Comparison of ENCODE assay signal across 11 cellular contexts in the genomic region with DNA sequence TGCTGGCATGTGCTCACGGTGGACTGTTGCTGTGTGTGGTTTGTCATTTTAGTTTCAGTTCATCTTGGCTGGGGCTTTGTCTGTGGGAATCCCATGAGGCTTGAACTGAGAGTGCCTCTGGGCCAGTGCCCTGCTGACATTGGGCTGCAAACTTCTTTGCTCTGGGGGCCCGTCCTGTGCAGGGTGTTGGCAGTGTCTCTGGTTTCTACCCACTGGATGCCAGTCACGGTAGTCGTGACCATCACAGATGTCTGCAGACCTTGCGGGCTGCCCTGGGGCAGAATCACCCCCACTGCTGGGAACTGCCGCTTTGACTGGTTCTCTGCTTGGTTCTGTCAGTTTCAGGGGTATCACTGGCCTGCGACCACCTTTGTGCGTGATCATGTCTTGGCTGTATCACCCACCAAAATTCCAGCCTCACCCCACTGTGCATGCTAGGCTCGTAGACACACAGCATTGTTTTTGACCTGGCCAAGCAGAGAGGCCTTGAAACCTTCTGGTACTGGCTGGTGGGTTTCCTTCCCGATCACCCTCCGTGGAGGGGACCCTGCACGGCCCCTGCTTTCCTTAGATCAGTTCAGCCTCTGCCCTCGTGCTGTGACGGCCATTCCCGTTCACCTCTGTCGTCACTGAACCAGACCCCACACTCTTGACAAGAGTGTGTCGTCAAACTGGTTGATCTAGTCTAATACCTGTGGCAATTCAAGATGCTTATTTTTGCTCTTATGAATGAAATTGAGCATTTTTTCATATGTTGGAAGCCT. TPM values are rescaled to one million over a fixed set of nuclear protein-coding genes. Genes with fewer than 3 reads are reported as not detected.
DNase-seq lines count a peak whose midpoint lies in the region; ATAC-seq, FAIRE-seq and TF ChIP-seq lines count a peak whose summit lies in the region.
"Had no signal": no experiment of that assay in that cellular context is flagged by ENCODE, and none has a peak within 500 bp of the region (broad histone marks: within the 10 kb centered on the region; RNA-seq: fewer than 3 reads in every experiment).

No MANE protein-coding gene starts in this region.

- DNase-seq in DMS79 (lab: John Stamatoyannopoulos, UW) (peak; percentile 50), GM19239 (ENCODE audit: insufficient read length, low spot score) (peak; percentile 85), endothelial cell (ENCODE audit: low spot score) (no peak), HEK293T (ENCODE audit: extremely low spot score) (no peak)
- no peak for DNase-seq in activated naive CD4-positive, alpha-beta T cell (lab: John Stamatoyannopoulos, UW)
- no peak for DNase-seq in activated T-cell treated with anti-CD3 and anti-CD28 coated beads, Interleukin-2, amount 50 U/mL, for 4 hours
- DNase-seq in activated CD4-positive, alpha-beta memory T cell treated with anti-CD3 and anti-CD28 coated beads for 36 hours = no peak
- DNase-seq: activated CD4-positive, alpha-beta T cell treated with anti-CD3 and anti-CD28 coated beads, Interleukin-2, amount 50 U/mL, for 4 hours had no signal

- intact Hi-C loops in activated CD4-positive, alpha-beta memory T cell treated with anti-CD3 and anti-CD28 coated beads for 36 hours (cut with micrococcal nuclease) = no loop called here

- no peak for TF ChIP-seq CTCF in endothelial cell (IDR thresholded peaks at IDR 0.05; ENCODE audit: unreplicated experiment)

- H3K36me3 Mint-ChIP-seq in endothelial cell (ENCODE audit: low read depth, unreplicated experiment) = no peaks in the 10 kb centered on the region
- H3K36me3 Mint-ChIP-seq in activated T-cell treated with anti-CD3 and anti-CD28 coated beads, Interleukin-2, amount 50 U/mL, for 4 hours (ENCODE audit: insufficient read depth) = no peaks in the 10 kb centered on the region
- no peaks in the 10 kb centered on the region for H3K36me3 Mint-ChIP-seq in activated CD4-positive, alpha-beta memory T cell treated with anti-CD3 and anti-CD28 coated beads for 36 hours

- H3K27ac Mint-ChIP-seq in endothelial cell (ENCODE audit: unreplicated experiment) = no peak overlapping the region
- no peak overlapping the region for H3K27ac Mint-ChIP-seq in activated CD4-positive, alpha-beta memory T cell treated with anti-CD3 and anti-CD28 coated beads for 36 hours

- H3K4me3 Mint-ChIP-seq in endothelial cell (ENCODE audit: unreplicated experiment) = peak overlapping the region; percentile 56
- no peak overlapping the region for H3K4me3 Mint-ChIP-seq in activated T-cell treated with anti-CD3 and anti-CD28 coated beads, Interleukin-2, amount 50 U/mL, for 4 hours
- H3K4me3 Mint-ChIP-seq in activated CD4-positive, alpha-beta memory T cell treated with anti-CD3 and anti-CD28 coated beads for 36 hours = no peak overlapping the region

- ATAC-seq in HG03108 (IDR thresholded peaks at IDR 0.05; ENCODE audit: unreplicated experiment) = peak; percentile 67
- ATAC-seq in activated T-cell treated with anti-CD3 and anti-CD28 coated beads, Interleukin-2, amount 50 U/mL, for 4 hours = no peak

- POLR2A ChIA-PET in HEK293T (lab: Yijun Ruan, JAX) = no interaction called here
- POLR2A ChIA-PET in activated CD4-positive, alpha-beta memory T cell treated with anti-CD3 and anti-CD28 coated beads for 36 hours (lab: Charles Lee) = no interaction called here

- FAIRE-seq in GM19239 (lab: Jason Lieb, UNC) = peak; percentile 95
- FAIRE-seq: bronchial epithelial cell had no signal

- CTCF ChIA-PET in HEK293T (lab: Yijun Ruan, JAX) = no interaction called here
- CTCF ChIA-PET in activated CD4-positive, alpha-beta memory T cell treated with anti-CD3 and anti-CD28 coated beads for 36 hours (lab: Charles Lee) = no interaction called here

- H3K9me3 Mint-ChIP-seq in endothelial cell (ENCODE audit: unreplicated experiment) = no peaks in the 10 kb centered on the region
- no peaks in the 10 kb centered on the region for H3K9me3 Mint-ChIP-seq in activated T-cell treated with anti-CD3 and anti-CD28 coated beads, Interleukin-2, amount 50 U/mL, for 4 hours
- H3K9me3 Mint-ChIP-seq in activated CD4-positive, alpha-beta memory T cell treated with anti-CD3 and anti-CD28 coated beads for 36 hours = no peaks in the 10 kb centered on the region

- H3K27me3 Mint-ChIP-seq in endothelial cell (ENCODE audit: unreplicated experiment) = peaks cover 14% of the 10 kb centered on the region
- peaks cover 6% of the 10 kb centered on the region for H3K27me3 Mint-ChIP-seq in activated T-cell treated with anti-CD3 and anti-CD28 coated beads, Interleukin-2, amount 50 U/mL, for 4 hours (ENCODE audit: low read depth)
- H3K27me3 Mint-ChIP-seq in activated CD4-positive, alpha-beta memory T cell treated with anti-CD3 and anti-CD28 coated beads for 36 hours = peaks cover 16% of the 10 kb centered on the region

- H3K4me1 Mint-ChIP-seq in endothelial cell (ENCODE audit: unreplicated experiment) = peaks cover 9% of the 10 kb centered on the region
- H3K4me1 Mint-ChIP-seq in activated T-cell treated with anti-CD3 and anti-CD28 coated beads, Interleukin-2, amount 50 U/mL, for 4 hours (ENCODE audit: low read depth) = peaks cover 5% of the 10 kb centered on the region
- no peaks in the 10 kb centered on the region for H3K4me1 Mint-ChIP-seq in activated CD4-positive, alpha-beta memory T cell treated with anti-CD3 and anti-CD28 coated beads for 36 hours (ENCODE audit: low read depth)

TF ChIP-seq in HEK293T, 16 proteins besides CTCF, POLR2A, EP300 and RAD21:
- TF ChIP-seq FOXK2 (IDR thresholded peaks at IDR 0.05) = no peak
- no peak for TF ChIP-seq ZNF384 (IDR thresholded peaks at IDR 0.05)
- TF ChIP-seq, protein P1, sequence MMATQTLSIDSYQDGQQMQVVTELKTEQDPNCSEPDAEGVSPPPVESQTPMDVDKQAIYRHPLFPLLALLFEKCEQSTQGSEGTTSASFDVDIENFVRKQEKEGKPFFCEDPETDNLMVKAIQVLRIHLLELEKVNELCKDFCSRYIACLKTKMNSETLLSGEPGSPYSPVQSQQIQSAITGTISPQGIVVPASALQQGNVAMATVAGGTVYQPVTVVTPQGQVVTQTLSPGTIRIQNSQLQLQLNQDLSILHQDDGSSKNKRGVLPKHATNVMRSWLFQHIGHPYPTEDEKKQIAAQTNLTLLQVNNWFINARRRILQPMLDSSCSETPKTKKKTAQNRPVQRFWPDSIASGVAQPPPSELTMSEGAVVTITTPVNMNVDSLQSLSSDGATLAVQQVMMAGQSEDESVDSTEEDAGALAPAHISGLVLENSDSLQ (IDR thresholded peaks at IDR 0.05) = no peak
- no peak for TF ChIP-seq SUZ12 (IDR thresholded peaks at IDR 0.05)
- TF ChIP-seq ARNT (IDR thresholded peaks at IDR 0.05) = no peak
- no peak for TF ChIP-seq SP1 (IDR thresholded peaks at IDR 0.05)

RNA-seq across cellular contexts. Expression of a gene that starts 57.6 kb away (rescaled TPM):
- total RNA-seq in endothelial cell (ENCODE audit: unreplicated experiment) = 0.56 TPM
- not detected for total RNA-seq in activated T-cell treated with anti-CD3 and anti-CD28 coated beads, Interleukin-2, amount 50 U/mL, for 4 hours
- total RNA-seq in activated CD4-positive, alpha-beta memory T cell treated with anti-CD3 and anti-CD28 coated beads for 36 hours = not detected
- total RNA-seq: bronchial epithelial cell, pulmonary artery endothelial cell had no signal

Comparison
In these comparisons a context has a peak if more than half of its experiments do, and no peak if none do; other contexts are left out.
1. DNase-seq: peak in DMS79 (single experiment) and GM19239 (single experiment); none in endothelial cell (single experiment), HEK293T (single experiment), activated naive CD4-positive, alpha-beta T cell (0 of 4), activated T-cell treated with anti-CD3 and anti-CD28 coated beads, Interleukin-2, amount 50 U/mL, for 4 hours (single experiment) and activated CD4-positive, alpha-beta memory T cell treated with anti-CD3 and anti-CD28 coated beads for 36 hours (single experiment).